29 cellular contexts compared by ENCODE assay signal in the genomic region with DNA sequence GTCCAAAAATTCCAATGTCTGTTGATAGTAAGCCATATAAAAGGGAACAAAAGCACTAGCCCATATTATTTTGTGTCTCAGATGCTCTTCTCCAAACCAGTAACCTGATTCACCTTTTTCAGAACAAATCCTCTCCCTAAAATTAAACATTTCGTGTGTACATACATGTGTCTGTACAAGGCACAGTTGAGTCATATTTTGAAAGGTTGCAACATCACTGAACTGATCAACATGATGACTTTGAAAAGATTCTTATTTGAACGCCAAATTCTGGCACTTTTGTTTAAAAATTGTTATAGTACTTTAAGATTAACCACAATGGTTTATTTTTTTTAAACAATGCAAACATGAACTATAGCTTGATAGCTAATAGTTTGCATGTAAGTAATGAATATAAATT.
"Had no signal": no experiment of that assay in that cellular context is flagged by ENCODE, and none has a peak within 500 bp of the region (broad histone marks: within the 10 kb centered on the region; RNA-seq: fewer than 3 reads in every experiment).

No MANE protein-coding gene starts in this region.

- H3K9me3 Mint-ChIP-seq: activated naive CD4-positive, alpha-beta T cell treated with anti-CD3 and anti-CD28 coated beads for 36 hours had no signal

- H3K4me3 Mint-ChIP-seq: activated naive CD4-positive, alpha-beta T cell treated with anti-CD3 and anti-CD28 coated beads for 36 hours; activated naive CD8-positive, alpha-beta T cell treated with anti-CD3 and anti-CD28 coated beads for 36 hours; activated T-cell treated with anti-CD3 and anti-CD28 coated beads, Interleukin-2, amount 50 U/mL, for 72 hours; natural killer cell treated with Interleukin-12 subunit alpha and Interleukin-12 subunit beta and Interleukin-15 and Interleukin-18, amount 100 ng/mL, for 72 hours; stimulated activated effector memory CD8-positive, alpha-beta T cell treated with anti-CD3 and anti-CD28 coated beads, Interleukin-12 subunit alpha, Interleukin-12 subunit beta, amount 100 ng/mL, for 72 hours; stimulated activated naive CD8-positive, alpha-beta T cell treated with anti-CD3 and anti-CD28 coated beads, Interleukin-15, Interleukin-2, amounts not matched to agents 100 ng/mL and 50 ng/mL, for 24 hours; T-helper 2 cell treated with Interferon-gamma antibody and Interleukin-4, amounts not matched to agents 5 μg/mL and 100 μg/mL, for 36 hours had no signal

- H3K27ac Mint-ChIP-seq: activated naive CD4-positive, alpha-beta T cell treated with anti-CD3 and anti-CD28 coated beads for 36 hours; activated naive CD8-positive, alpha-beta T cell treated with anti-CD3 and anti-CD28 coated beads for 36 hours; activated T-cell treated with anti-CD3 and anti-CD28 coated beads, Interleukin-2, amount 50 U/mL, for 72 hours; natural killer cell treated with Interleukin-12 subunit alpha and Interleukin-12 subunit beta and Interleukin-15 and Interleukin-18, amount 100 ng/mL, for 72 hours; stimulated activated effector memory CD8-positive, alpha-beta T cell treated with anti-CD3 and anti-CD28 coated beads, Interleukin-12 subunit alpha, Interleukin-12 subunit beta, amount 100 ng/mL, for 72 hours; stimulated activated naive CD8-positive, alpha-beta T cell treated with anti-CD3 and anti-CD28 coated beads, Interleukin-15, Interleukin-2, amounts not matched to agents 100 ng/mL and 50 ng/mL, for 24 hours; T-helper 2 cell treated with Interferon-gamma antibody and Interleukin-4, amounts not matched to agents 5 μg/mL and 100 μg/mL, for 36 hours had no signal

- H3K4me1 Mint-ChIP-seq: activated naive CD8-positive, alpha-beta T cell treated with anti-CD3 and anti-CD28 coated beads for 36 hours; stimulated activated effector memory CD8-positive, alpha-beta T cell treated with anti-CD3 and anti-CD28 coated beads, Interleukin-12 subunit alpha, Interleukin-12 subunit beta, amount 100 ng/mL, for 72 hours had no signal

- ATAC-seq: activated T-cell treated with anti-CD3 and anti-CD28 coated beads, Interleukin-2, amount 50 U/mL, for 72 hours; body of pancreas; heart right ventricle; left lung; lower lobe of right lung; mucosa of descending colon; natural killer cell treated with Interleukin-12 subunit alpha and Interleukin-12 subunit beta and Interleukin-15 and Interleukin-18, amount 100 ng/mL, for 72 hours; right cardiac atrium; stimulated activated effector memory CD8-positive, alpha-beta T cell treated with anti-CD3 and anti-CD28 coated beads, Interleukin-12 subunit alpha, Interleukin-12 subunit beta, amount 100 ng/mL, for 72 hours had no signal

- H3K4me3 ChIP-seq: adrenal gland, body of pancreas, heart right ventricle, left lung, lower lobe of right lung, mucosa of descending colon, skin epidermis, thoracic aorta had no signal

- H3K27ac ChIP-seq: adrenal gland, body of pancreas, heart right ventricle, left lung, lower lobe of right lung, skin epidermis, thoracic aorta had no signal

- H3K27me3 ChIP-seq: adrenal gland, body of pancreas, heart right ventricle, left lung had no signal

- H3K36me3 Mint-ChIP-seq: activated naive CD8-positive, alpha-beta T cell treated with anti-CD3 and anti-CD28 coated beads for 36 hours; natural killer cell treated with Interleukin-12 subunit alpha and Interleukin-12 subunit beta and Interleukin-15 and Interleukin-18, amount 100 ng/mL, for 72 hours; stimulated activated effector memory CD8-positive, alpha-beta T cell treated with anti-CD3 and anti-CD28 coated beads, Interleukin-12 subunit alpha, Interleukin-12 subunit beta, amount 100 ng/mL, for 72 hours had no signal

- H3K9me3 ChIP-seq: adrenal gland, body of pancreas, heart right ventricle, left lung, lower lobe of right lung, mucosa of descending colon, thoracic aorta had no signal

- H3K36me3 ChIP-seq: adrenal gland, heart right ventricle, left lung, lower lobe of right lung, thoracic aorta had no signal

- H3K27me3 Mint-ChIP-seq: activated naive CD8-positive, alpha-beta T cell treated with anti-CD3 and anti-CD28 coated beads for 36 hours; natural killer cell treated with Interleukin-12 subunit alpha and Interleukin-12 subunit beta and Interleukin-15 and Interleukin-18, amount 100 ng/mL, for 72 hours; stimulated activated naive CD8-positive, alpha-beta T cell treated with anti-CD3 and anti-CD28 coated beads, Interleukin-15, Interleukin-2, amounts not matched to agents 100 ng/mL and 50 ng/mL, for 24 hours had no signal

- DNase-seq: activated CD4-positive, alpha-beta T cell treated with anti-CD3 and anti-CD28 coated beads for 4 hours; activated CD4-positive, alpha-beta T cell treated with anti-CD3 and anti-CD28 coated beads, Interleukin-2, amount 50 U/mL, for 4 hours; activated effector memory CD4-positive, alpha-beta T cell treated with anti-CD3 and anti-CD28 coated beads, Interleukin-2, amount 50 U/mL, for 16 hours; activated naive CD4-positive, alpha-beta T cell treated with anti-CD3 and anti-CD28 coated beads for 36 hours; activated naive CD8-positive, alpha-beta T cell treated with anti-CD3 and anti-CD28 coated beads for 36 hours; activated T-cell treated with anti-CD3 and anti-CD28 coated beads for 4 hours; activated T-cell treated with anti-CD3 and anti-CD28 coated beads, Interleukin-2, amount 50 U/mL, for 72 hours; adrenal gland; aorta; body of pancreas; caudate nucleus; dermis blood vessel endothelial cell; effector CD8-positive, alpha-beta T cell; foreskin fibroblast; heart right ventricle; left lung; lower lobe of right lung; mesendoderm; mucosa of descending colon; posterior cingulate gyrus; right cardiac atrium; stimulated activated CD4-positive, alpha-beta T cell treated with anti-CD3 and anti-CD28 coated beads, Interleukin-4, amount 100 ng/mL, for 24 hours; T-helper 1 cell had no signal

- H3K4me1 ChIP-seq: adrenal gland, body of pancreas, heart right ventricle, left lung, lower lobe of right lung had no signal
